Comparison of ENCODE assay signal across 9 cellular contexts in the genomic region with DNA sequence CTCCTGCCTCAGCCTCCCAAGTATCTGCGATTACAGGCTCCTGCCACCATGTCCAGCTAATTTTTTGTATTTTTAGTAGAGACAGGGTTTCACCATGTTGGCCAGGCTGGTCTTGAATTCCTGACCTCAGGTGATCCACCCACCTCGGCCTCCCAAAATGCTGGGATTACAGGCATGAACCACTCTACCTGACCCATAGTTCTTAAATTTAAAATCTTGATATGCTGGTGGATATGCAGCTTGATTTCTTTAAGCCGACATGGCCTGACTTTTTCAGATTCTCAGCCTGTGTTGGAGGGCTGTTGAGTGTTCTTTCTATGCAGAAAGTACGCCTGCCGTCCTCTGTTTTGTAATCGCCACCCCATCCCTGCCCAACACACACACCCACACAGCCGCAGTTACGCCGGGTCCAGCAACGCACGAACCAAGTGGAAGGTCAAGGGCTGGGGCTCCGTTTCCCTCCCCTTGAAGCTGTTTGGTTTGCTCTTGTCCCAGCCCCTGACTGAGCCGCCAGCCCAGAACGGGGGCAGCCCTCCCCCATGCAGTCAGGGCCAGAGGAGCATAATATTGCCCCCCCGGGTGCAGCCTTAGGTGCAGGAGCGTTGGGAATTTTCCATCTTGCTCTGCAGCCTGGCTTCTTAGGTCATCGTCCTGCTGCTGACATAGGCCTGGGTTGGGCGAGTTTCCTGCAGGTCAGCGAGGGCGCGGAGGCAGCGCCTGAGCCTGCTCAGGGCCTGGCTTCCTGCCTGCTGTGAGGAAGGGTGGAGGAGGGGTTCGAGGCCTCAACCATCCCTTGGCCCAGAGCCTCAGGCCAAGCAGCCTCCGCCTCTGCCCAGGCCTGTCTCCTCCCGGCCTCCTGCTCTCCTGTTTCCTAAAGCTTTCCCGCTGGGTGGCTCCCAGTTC. TPM values are rescaled to one million over a fixed set of nuclear protein-coding genes. Genes with fewer than 3 reads are reported as not detected.
DNase-seq lines count a peak whose midpoint lies in the region; ATAC-seq, FAIRE-seq and TF ChIP-seq lines count a peak whose summit lies in the region.
"Had no signal": no experiment of that assay in that cellular context is flagged by ENCODE, and none has a peak within 500 bp of the region (broad histone marks: within the 10 kb centered on the region; RNA-seq: fewer than 3 reads in every experiment).

No MANE protein-coding gene starts in this region.

- H4K20me1 ChIP-seq in SK-N-SH (ENCODE audit: insufficient read depth) (no peaks in the 10 kb centered on the region), HepG2 (ENCODE audit: insufficient read depth, low read length) (no peaks in the 10 kb centered on the region)

- no peaks in the 10 kb centered on the region for H3K27me3 ChIP-seq in SK-N-SH (ENCODE audit: insufficient read depth)
- peaks cover 0 to 3% of the 10 kb centered on the region in 2 experiments; a peak in 2 of 5 replicates for H3K27me3 ChIP-seq in HepG2 (ENCODE audit: control insufficient read depth in 1 of 2, insufficient read depth in 2 of 2, low read length in 2 of 2)
- H3K27me3 ChIP-seq in subcutaneous abdominal adipose tissue (ENCODE audit: control insufficient read depth in 5 of 5, insufficient read depth in 4 of 5, low read length in 5 of 5): no peaks in the 10 kb centered on the region

- intact Hi-C loops in HepG2 (cut with micrococcal nuclease; ENCODE audit: unreplicated experiment): loop anchor here (1.0 to 5.0 kb wide), 7 partner anchors 11 to 354 kb away; partner anchors contain the start of genes FAM177A1, NFKBIA and SRP54

- no peak for TF ChIP-seq RAD21 in SK-N-SH (IDR thresholded peaks at IDR 0.05; ENCODE audit: low read length)
- peak; percentile 34 for TF ChIP-seq RAD21 in HepG2 (CRISPR knock-in tag; IDR thresholded peaks at IDR 0.05)

- no TSS peak for BruUV-seq in HepG2 (replicated peaks; lab: Mats Ljungman, UMichigan)

- H2AFZ ChIP-seq in SK-N-SH (ENCODE audit: low read depth) (peak overlapping the region; percentile 33; the same call in 1 of the 2 replicates), HepG2 (ENCODE audit: low read length) (peak overlapping the region; percentile 6)

- 77% methylated on average over 19 of the region's 26 CpGs for WGBS in SK-N-SH (ENCODE audit: low lambda C conversion rate)
- WGBS in HepG2 (ENCODE audit: low lambda C conversion rate): 2% methylated on average over 26 of the region's 26 CpGs

- no peaks in the 10 kb centered on the region for H3F3A ChIP-seq in SK-N-SH (replicated peaks; ENCODE audit: insufficient read depth)

- H3K4me2 ChIP-seq in SK-N-SH (no peak overlapping the region), HepG2 (ENCODE audit: low read depth, low read length) (peak overlapping the region; percentile 99)

- ATAC-seq in SK-N-SH treated with all-trans-retinoic acid at 6 μM for 48 hours (no peak), HepG2 (peak; percentile 62), GM18861 (IDR thresholded peaks at IDR 0.05; ENCODE audit: unreplicated experiment) (no peak), HG03095 (IDR thresholded peaks at IDR 0.05; ENCODE audit: unreplicated experiment) (no peak)

- H3K4me1 ChIP-seq in SK-N-SH (ENCODE audit: control insufficient read depth in 1 of 2, insufficient read depth in 2 of 2, low read depth in 1 of 2, low read length in 1 of 2): peaks cover 4 to 28% of the 10 kb centered on the region in 2 experiments; a peak in 2 of 4 replicates
- H3K4me1 ChIP-seq in HepG2 (ENCODE audit: insufficient read depth, low read length): peaks cover 95% of the 10 kb centered on the region
- H3K4me1 ChIP-seq in subcutaneous abdominal adipose tissue (ENCODE audit: control insufficient read depth in 5 of 5, insufficient read depth in 5 of 5, low read length in 5 of 5): peaks cover 25 to 91% (median 78%) of the 10 kb centered on the region in 5 donors

- TF ChIP-seq EP300 in SK-N-SH (IDR thresholded peaks at IDR 0.05; ENCODE audit: borderline replicate concordance in 1 of 2, low read depth in 1 of 2, low read length in 1 of 2) (no peak), HepG2 (IDR thresholded peaks at IDR 0.05; ENCODE audit: low read depth in 2 of 2, low read length in 2 of 2) (peak; percentile 94 to 98), HepG2 (CRISPR knock-in tag; IDR thresholded peaks at IDR 0.05; ENCODE audit: borderline replicate concordance) (peak; percentile 94)

- DNase-seq in SK-N-SH: peak; percentile 42
- peak; percentile 62 for DNase-seq in cortex of kidney (lab: John Stamatoyannopoulos, UW)
- DNase-seq in HepG2 (ENCODE audit: low spot score): peak; percentile 99
- DNase-seq in NCI-H146 (lab: John Stamatoyannopoulos, UW): no peak

- CTCF ChIA-PET in SK-N-SH (lab: Yijun Ruan, JAX) (interaction anchor here (0.7 kb wide), 1 partner anchor 20 kb away, joined by 3 read pairs; no protein-coding TSS in a partner anchor), HepG2 (lab: Yijun Ruan, JAX; ENCODE audit: low intra/inter-chr PET ratio, low total read pairs) (interaction anchor here (0.9 to 1.7 kb wide), 3 partner anchors 48 to 70 kb away, joined by 3 to 4 read pairs (median 4); partner anchors contain the start of gene NFKBIA)

- H3K4me3 ChIP-seq in SK-N-SH (ENCODE audit: low read depth in 2 of 2, low read length in 1 of 2) (no peak overlapping the region), HepG2 (replicated peaks in 1 of 3; ENCODE audit: insufficient read depth in 1 of 3, low read depth in 2 of 3, low read length in 3 of 3) (peak overlapping the region; percentile 48 to 71 (median 52)), subcutaneous abdominal adipose tissue (ENCODE audit: low read depth in 1 of 5, low read length in 5 of 5) (peak overlapping the region in 4 of 5 donors; percentile 12 to 39 (median 31))

- in situ Hi-C loops in HepG2 (cut with HindIII; ENCODE audit: extremely low pct_ligation_motif_present, low pct_unique_long_range_greater_than_20kb): no loop called here

- H3K9ac ChIP-seq in SK-N-SH (no peak overlapping the region), HepG2 (ENCODE audit: insufficient read depth, low read depth, low read length) (peak overlapping the region; percentile 73), subcutaneous abdominal adipose tissue (ENCODE audit: low read length in 5 of 5) (peak overlapping the region in 4 of 5 donors; percentile 16 to 66 (median 60))

- POLR2A ChIA-PET in SK-N-SH (lab: Yijun Ruan, JAX): no interaction called here
- POLR2A ChIA-PET in HepG2 (lab: Yijun Ruan, JAX): interaction anchor here (0.5 to 15.5 kb wide), 29 partner anchors 10 to 490 kb away, joined by 3 to 473 read pairs (median 5); partner anchors contain the start of genes BRMS1L, NFKBIA, PPP2R3C and PRORP

- H3K9me2 ChIP-seq in SK-N-SH: no peaks in the 10 kb centered on the region

- H3K27ac ChIP-seq in SK-N-SH (ENCODE audit: low read depth in 2 of 2, low read length in 1 of 2) (no peak overlapping the region; a peak in 1 of 4 replicates), HepG2 (ENCODE audit: extremely low read length, insufficient read depth, low read length) (peak overlapping the region; percentile 72), subcutaneous abdominal adipose tissue (ENCODE audit: low read depth, low read length) (peak overlapping the region; percentile 95)

- FAIRE-seq in HepG2 (lab: Jason Lieb, UNC): peak; percentile 82
- FAIRE-seq: TTC549 had no signal

- peak in 1 of 2 experiments; percentile 73; a peak in 2 of 4 replicates for TF ChIP-seq POLR2A in HepG2 (IDR thresholded peaks at IDR 0.05; ENCODE audit: insufficient read depth in 1 of 2, low read depth in 2 of 2, low read length in 2 of 2)

- H3K9me3 ChIP-seq in SK-N-SH (no peaks in the 10 kb centered on the region), HepG2 (ENCODE audit: low read length) (no peaks in the 10 kb centered on the region), subcutaneous abdominal adipose tissue (ENCODE audit: control insufficient read depth in 5 of 5, low read length in 5 of 5) (no peaks in the 10 kb centered on the region)

- H3K36me3 ChIP-seq in SK-N-SH (replicated peaks in 1 of 2; ENCODE audit: control insufficient read depth in 1 of 2, insufficient read depth in 2 of 2, low read length in 1 of 2): no peaks in the 10 kb centered on the region
- no peaks in the 10 kb centered on the region for H3K36me3 ChIP-seq in HepG2 (replicated peaks in 1 of 2; ENCODE audit: control insufficient read depth in 1 of 2, insufficient read depth in 2 of 2, low read length in 2 of 2)
- no peaks in the 10 kb centered on the region for H3K36me3 ChIP-seq in subcutaneous abdominal adipose tissue (ENCODE audit: control insufficient read depth in 5 of 5, insufficient read depth in 5 of 5, low read length in 5 of 5)

- no peaks in the 10 kb centered on the region for H3K79me2 ChIP-seq in SK-N-SH (ENCODE audit: insufficient read depth)
- no peaks in the 10 kb centered on the region for H3K79me2 ChIP-seq in HepG2 (ENCODE audit: insufficient read depth, low read length)

- TF ChIP-seq CTCF in SK-N-SH (IDR thresholded peaks at IDR 0.05) (no peak), HepG2 (CRISPR knock-in tag; IDR thresholded peaks at IDR 0.05) (peak; percentile 56)

TF ChIP-seq in HepG2, 621 proteins besides CTCF, POLR2A, EP300 and RAD21 (continues in another document):
- TF ChIP-seq ZNF816 (CRISPR knock-in tag; IDR thresholded peaks at IDR 0.05; ENCODE audit: borderline replicate concordance): no peak

RNA-seq across cellular contexts. Expression of gene PSMA6, which starts 44.2 kb away (rescaled TPM):
- polyA plus RNA-seq in SK-N-SH (2012; rRNA removed) (174 and 227 TPM in 2 replicates), HepG2 (2011; rRNA removed) (399 and 525 TPM in 2 replicates)
- 237 and 272 TPM in 2 replicates for polyA plus RNA-seq in SK-N-SH (2012; cell fraction: cytosol; rRNA removed)
- 74.5 and 150 TPM in 2 replicates for polyA plus RNA-seq in SK-N-SH (2012; cell fraction: nucleus; rRNA removed)
- 1,109 and 1,579 TPM in 2 replicates for total RNA-seq in HepG2 (2016; rRNA removed; fragmentation: Illumina TruSeq; extraction: Trizol)
- 1,013 and 1,135 TPM in 2 replicates for total RNA-seq in HepG2 (2016; cell fraction: cytosol; rRNA removed; fragmentation: Illumina TruSeq; extraction: Trizol; ENCODE audit: low read depth)
- total RNA-seq in HepG2 (2016; cell fraction: insoluble cytoplasmic fraction; rRNA removed; fragmentation: Illumina TruSeq; extraction: Trizol): 1,109 and 1,642 TPM in 2 replicates
- 682 and 685 TPM in 2 replicates for total RNA-seq in HepG2 (2016; cell fraction: membrane; rRNA removed; fragmentation: Illumina TruSeq; extraction: Trizol)
- total RNA-seq in HepG2 (2016; cell fraction: nucleus; rRNA removed; fragmentation: Illumina TruSeq; extraction: Trizol): 388 and 421 TPM in 2 replicates
- 367 and 461 TPM in 2 replicates for polyA plus RNA-seq in HepG2 (2011; cell fraction: cytosol; rRNA removed)
- polyA plus RNA-seq in HepG2 (2011; cell fraction: nucleus; rRNA removed): 108 and 120 TPM in 2 replicates
- polyA plus RNA-seq in HepG2 (2012): 473 and 515 TPM in 2 replicates
- polyA plus RNA-seq in HepG2 (2016; cell fraction: cytosol; fragmentation: Illumina TruSeq; extraction: Trizol; ENCODE audit: low read depth): 709 and 762 TPM in 2 replicates
- polyA plus RNA-seq in HepG2 (2016; cell fraction: insoluble cytoplasmic fraction; fragmentation: Illumina TruSeq; extraction: Trizol; ENCODE audit: low read depth): 1,270 and 1,369 TPM in 2 replicates
- 468 and 473 TPM in 2 replicates for polyA plus RNA-seq in HepG2 (2016; cell fraction: membrane; fragmentation: Illumina TruSeq; extraction: Trizol; ENCODE audit: low read depth)
- polyA plus RNA-seq in HepG2 (2016; cell fraction: nucleus; fragmentation: Illumina TruSeq; extraction: Trizol; ENCODE audit: insufficient read depth, low read depth): 530 and 538 TPM in 2 replicates
- polyA minus RNA-seq in HepG2 (2011; rRNA and poly(A)+ RNA removed; ENCODE audit: low replicate concordance): 141 and 189 TPM in 2 replicates
- polyA minus RNA-seq in HepG2 (2011; cell fraction: cytosol; rRNA and poly(A)+ RNA removed): 181 and 205 TPM in 2 replicates
- polyA minus RNA-seq in HepG2 (2011; cell fraction: nucleus; rRNA and poly(A)+ RNA removed): 139 and 166 TPM in 2 replicates

Comparison
In these comparisons a context has a peak if more than half of its experiments do, and no peak if none do; other contexts are left out.
1. H3K27ac ChIP-seq: peak in HepG2 (single experiment) and subcutaneous abdominal adipose tissue (single experiment); none in SK-N-SH (0 of 2).
2. H3K4me3 ChIP-seq: peak in HepG2 (3 of 3) and subcutaneous abdominal adipose tissue (4 of 5); none in SK-N-SH (0 of 2).
3. Of the 25 proteins assayed by ChIP-seq in both HepG2 and SK-N-SH: peak only in HepG2: CHD2, CTCF, ELF1, EP300, FOSL2, FOXJ3 and 11 more; only in SK-N-SH: NFIC; in both: none; in neither: 5; mixed calls (peak in some experiments, not most) for 2.